1 cellular context compared by ENCODE assay signal in genomic region chr14:103735439-103735814, GRCh38.
TF ChIP-seq lines count a peak whose summit lies in the region.

No MANE protein-coding gene starts in this region.

TF ChIP-seq in IMR-90, 13 proteins besides CTCF, POLR2A, EP300 and RAD21 (continued from another document):
- no peak for TF ChIP-seq ELK1 (IDR thresholded peaks at IDR 0.05; ENCODE audit: borderline replicate concordance, low read depth, low read length)
- TF ChIP-seq CEBPB (IDR thresholded peaks at IDR 0.05; ENCODE audit: low read depth, low read length): no peak
